Comparison of ENCODE assay signal across 2 cellular contexts in genomic region chr20:37890108-37890507, GRCh38.
A peak's percentile ranks its signal among the peaks of the same experiment; 100 is the strongest.
TF ChIP-seq lines count a peak whose summit lies in the region.

No MANE protein-coding gene starts in this region.

TF ChIP-seq in HepG2, 621 proteins besides CTCF, POLR2A, EP300 and RAD21:
- 0 out of 2 replicates have a peak, but pooled peaks have one; percentile 34 for TF ChIP-seq ZMYM3 (CRISPR knock-in tag; IDR thresholded peaks at IDR 0.05)
- peak; percentile 91 for TF ChIP-seq ZNF629 (CRISPR knock-in tag; conservative IDR thresholded peaks at IDR 0.05)
- no peak for TF ChIP-seq RBFOX2 (IDR thresholded peaks at IDR 0.05; ENCODE audit: low read depth, low read length)
- 0 out of 2 replicates have a peak, but pooled peaks have one; percentile 37 for TF ChIP-seq CHD4 (IDR thresholded peaks at IDR 0.05; ENCODE audit: borderline replicate concordance, low read length)
- TF ChIP-seq YEATS4 (CRISPR knock-in tag; IDR thresholded peaks at IDR 0.05; ENCODE audit: borderline replicate concordance) = no peak
- no peak for TF ChIP-seq ZNF234 (CRISPR knock-in tag; conservative IDR thresholded peaks at IDR 0.05)
- no peak for TF ChIP-seq NPAS2 (CRISPR knock-in tag; IDR thresholded peaks at IDR 0.05; ENCODE audit: borderline replicate concordance)
- TF ChIP-seq NFE2L1 (CRISPR knock-in tag; IDR thresholded peaks at IDR 0.05; ENCODE audit: borderline replicate concordance) = 0 out of 2 replicates have a peak, but pooled peaks have one; percentile 26

TF ChIP-seq in K562, 482 proteins besides CTCF, POLR2A, EP300 and RAD21:
- TF ChIP-seq BCOR (IDR thresholded peaks at IDR 0.05) (peak; percentile 69; the same call in 1 of the 2 replicates), ZNF57 (CRISPR knock-in tag; IDR thresholded peaks at IDR 0.05) (no peak), RBM25 (IDR thresholded peaks at IDR 0.05; ENCODE audit: low read depth, low read length, severe bottlenecking) (peak; percentile 93), ZSCAN29 (IDR thresholded peaks at IDR 0.05) (no peak)
